Comparison of ENCODE assay signal across 12 cellular contexts in genomic region chr15:32669870-32670623, GRCh38. TPM values are rescaled to one million over a fixed set of nuclear protein-coding genes. Genes with fewer than 3 reads are reported as not detected.
DNase-seq lines count a peak whose midpoint lies in the region; ATAC-seq and TF ChIP-seq lines count a peak whose summit lies in the region.
"Had no signal": no experiment of that assay in that cellular context is flagged by ENCODE, and none has a peak within 500 bp of the region (broad histone marks: within the 10 kb centered on the region; RNA-seq: fewer than 3 reads in every experiment).

No MANE protein-coding gene starts in this region.

- peak overlapping the region; percentile 82 for H2AFZ ChIP-seq in smooth muscle cell (ENCODE audit: low read depth)

- DNase-seq in HFFc6 (peak; percentile 71), T47D (ENCODE audit: low read depth in 1 of 2, low spot score in 1 of 2) (peak; percentile 11 to 75), hypothalamus (lab: John Stamatoyannopoulos, UW) (peak in 40 of 51 donors; percentile 5 to 86 (median 52)), smooth muscle cell (lab: John Stamatoyannopoulos, UW; ENCODE audit: unreplicated experiment) (no peak), NCI-H748 treated with DMSO at 0.1 percent for 48 hours (lab: John Stamatoyannopoulos, UW) (no peak), upper lobe of left lung (no peak)
- DNase-seq in activated naive CD8-positive, alpha-beta T cell treated with anti-CD3 and anti-CD28 coated beads for 36 hours = no peak
- DNase-seq: activated CD8-positive, alpha-beta memory T cell treated with anti-CD3 and anti-CD28 coated beads for 24 hours; effector memory CD4-positive, alpha-beta T cell had no signal

- no peaks in the 10 kb centered on the region for H3K79me2 ChIP-seq in smooth muscle cell (ENCODE audit: low read depth)

- no peaks in the 10 kb centered on the region for H3K9me3 Mint-ChIP-seq in HFFc6
- no peaks in the 10 kb centered on the region for H3K9me3 Mint-ChIP-seq in activated naive CD8-positive, alpha-beta T cell treated with anti-CD3 and anti-CD28 coated beads for 36 hours
- H3K9me3 Mint-ChIP-seq: stimulated activated memory B cell treated with anti-CD40 and anti-IgM and Interleukin-4, amounts not matched to agents 10 μg/mL and 1 μg/mL and 100 μg/mL, for 72 hours had no signal

- H3K4me3 ChIP-seq in smooth muscle cell = no peak overlapping the region
- H3K4me3 ChIP-seq in upper lobe of left lung = no peak overlapping the region

- H3K36me3 ChIP-seq in smooth muscle cell (ENCODE audit: low read depth) = no peaks in the 10 kb centered on the region
- no peaks in the 10 kb centered on the region for H3K36me3 ChIP-seq in upper lobe of left lung
- H3K36me3 ChIP-seq: neutrophil had no signal

- H3K27me3 ChIP-seq in smooth muscle cell (ENCODE audit: low read depth) = no peaks in the 10 kb centered on the region
- H3K27me3 ChIP-seq in upper lobe of left lung = no peaks in the 10 kb centered on the region
- H3K27me3 ChIP-seq: neutrophil had no signal

- peak overlapping the region; percentile 61 for H3K4me2 ChIP-seq in smooth muscle cell

- H3F3A ChIP-seq in smooth muscle cell (ENCODE audit: low read depth) = no peaks in the 10 kb centered on the region

- no peak overlapping the region for H3K9ac ChIP-seq in smooth muscle cell (ENCODE audit: low read depth)

- WGBS in smooth muscle cell (ENCODE audit: low lambda C conversion rate) = 15% methylated on average over 6 of the region's 6 CpGs
- 61 to 68% methylated on average over 6 of the region's 6 CpGs for WGBS in upper lobe of left lung, 2 donors

- H4K20me1 ChIP-seq in smooth muscle cell (ENCODE audit: low read depth) = no peaks in the 10 kb centered on the region

- H3K27ac ChIP-seq in smooth muscle cell (ENCODE audit: low read depth) (no peak overlapping the region), upper lobe of left lung (no peak overlapping the region)
- H3K27ac ChIP-seq: neutrophil had no signal

- H3K9me3 ChIP-seq in smooth muscle cell (replicated peaks; ENCODE audit: low read depth) (no peaks in the 10 kb centered on the region), upper lobe of left lung (no peaks in the 10 kb centered on the region)
- H3K9me3 ChIP-seq: neutrophil had no signal

- H3K4me3 Mint-ChIP-seq in HFFc6 = peak overlapping the region; percentile 85
- H3K4me3 Mint-ChIP-seq in activated naive CD8-positive, alpha-beta T cell treated with anti-CD3 and anti-CD28 coated beads for 36 hours = no peak overlapping the region
- H3K4me3 Mint-ChIP-seq: stimulated activated memory B cell treated with anti-CD40 and anti-IgM and Interleukin-4, amounts not matched to agents 10 μg/mL and 1 μg/mL and 100 μg/mL, for 72 hours had no signal

- in situ Hi-C loops in T47D (cut with HindIII; ENCODE audit: low pct_unique_long_range_greater_than_20kb, low sequenced_read_pairs) = no loop called here

- TF ChIP-seq EP300 in upper lobe of left lung (IDR thresholded peaks at IDR 0.05) = no peak

- TF ChIP-seq CTCF in HFFc6 (IDR thresholded peaks at IDR 0.05) = no peak
- no peak for TF ChIP-seq CTCF in smooth muscle cell (IDR thresholded peaks at IDR 0.05; ENCODE audit: borderline replicate concordance, insufficient read depth, poor library complexity, severe bottlenecking)
- TF ChIP-seq CTCF in upper lobe of left lung (IDR thresholded peaks at IDR 0.05) = no peak

- H3K27ac Mint-ChIP-seq in HFFc6 = peak overlapping the region; percentile 95
- no peak overlapping the region for H3K27ac Mint-ChIP-seq in activated naive CD8-positive, alpha-beta T cell treated with anti-CD3 and anti-CD28 coated beads for 36 hours
- H3K27ac Mint-ChIP-seq: stimulated activated memory B cell treated with anti-CD40 and anti-IgM and Interleukin-4, amounts not matched to agents 10 μg/mL and 1 μg/mL and 100 μg/mL, for 72 hours had no signal

- no peaks in the 10 kb centered on the region; the same call in 1 of the 2 replicates for H3K27me3 Mint-ChIP-seq in HFFc6 (ENCODE audit: insufficient read depth)
- no peaks in the 10 kb centered on the region for H3K27me3 Mint-ChIP-seq in activated naive CD8-positive, alpha-beta T cell treated with anti-CD3 and anti-CD28 coated beads for 36 hours

- peaks cover 5% of the 10 kb centered on the region; the same call in 1 of the 2 replicates for H3K36me3 Mint-ChIP-seq in HFFc6 (ENCODE audit: low read depth)
- H3K36me3 Mint-ChIP-seq in activated naive CD8-positive, alpha-beta T cell treated with anti-CD3 and anti-CD28 coated beads for 36 hours = no peaks in the 10 kb centered on the region
- H3K36me3 Mint-ChIP-seq: stimulated activated memory B cell treated with anti-CD40 and anti-IgM and Interleukin-4, amounts not matched to agents 10 μg/mL and 1 μg/mL and 100 μg/mL, for 72 hours had no signal

- no peak for TF ChIP-seq POLR2A in upper lobe of left lung (IDR thresholded peaks at IDR 0.05)

- ATAC-seq in GM21423 (IDR thresholded peaks at IDR 0.05; ENCODE audit: unreplicated experiment) = no peak
- ATAC-seq in upper lobe of left lung (ENCODE audit: low FRiP score in 2 of 2) = no peak
- ATAC-seq: stimulated activated memory B cell treated with anti-CD40 and anti-IgM and Interleukin-4, amounts not matched to agents 10 μg/mL and 1 μg/mL and 100 μg/mL, for 72 hours had no signal

- H3K4me1 ChIP-seq in smooth muscle cell (ENCODE audit: low read depth) (peaks cover 13% of the 10 kb centered on the region), upper lobe of left lung (no peaks in the 10 kb centered on the region)

- H3K4me1 Mint-ChIP-seq in HFFc6 (ENCODE audit: low read depth) = peaks cover 44% of the 10 kb centered on the region
- no peaks in the 10 kb centered on the region for H3K4me1 Mint-ChIP-seq in activated naive CD8-positive, alpha-beta T cell treated with anti-CD3 and anti-CD28 coated beads for 36 hours
- H3K4me1 Mint-ChIP-seq: stimulated activated memory B cell treated with anti-CD40 and anti-IgM and Interleukin-4, amounts not matched to agents 10 μg/mL and 1 μg/mL and 100 μg/mL, for 72 hours had no signal

RNA-seq across cellular contexts. Expression of gene SCG5, which starts 28.5 kb away (rescaled TPM):
- total RNA-seq in HFFc6 (2021; fragmentation: NEBNext Ultra II Directional; extraction: Animal tissue kit (Norgen Biotek cat#: 25700)) = 1 to 10 TPM; 2.6 to 5.5 (median 3.5) TPM
- total RNA-seq in smooth muscle cell (19.5 and 37.2 TPM in 2 replicates), upper lobe of left lung (1 to 10 TPM in 1 of 6 donors, under 1 TPM in 2, not detected in 3; 0.61 to 1.7 (median 0.97) TPM)
- polyA plus RNA-seq in smooth muscle cell = 19.4 and 34.7 TPM in 2 replicates
- total RNA-seq in activated naive CD8-positive, alpha-beta T cell treated with anti-CD3 and anti-CD28 coated beads for 36 hours = under 1 TPM; 0.58 to 0.60 TPM

RNA-seq across cellular contexts. Expression of gene GREM1, which starts 47.8 kb away (rescaled TPM):
- 1,000 to 10,000 TPM; 2,146 to 4,099 (median 3,549) TPM for total RNA-seq in HFFc6 (2021; fragmentation: NEBNext Ultra II Directional; extraction: Animal tissue kit (Norgen Biotek cat#: 25700))
- total RNA-seq in smooth muscle cell (80.1 and 105 TPM in 2 replicates), upper lobe of left lung (1 to 10 TPM in 2 of 6 donors, under 1 TPM in 2, not detected in 2; under 0.01 to 3.9 (median 0.97) TPM)
- polyA plus RNA-seq in smooth muscle cell = 40.6 and 57.4 TPM in 2 replicates
- not detected for total RNA-seq in activated naive CD8-positive, alpha-beta T cell treated with anti-CD3 and anti-CD28 coated beads for 36 hours

RNA-seq across cellular contexts. Expression of gene ARHGAP11A, which starts 54.7 kb away (rescaled TPM):
- total RNA-seq in HFFc6 (2021; fragmentation: NEBNext Ultra II Directional; extraction: Animal tissue kit (Norgen Biotek cat#: 25700)) = 10 to 100 TPM; 24.9 to 95.0 (median 74.6) TPM
- total RNA-seq in smooth muscle cell = 9.0 and 9.1 TPM in 2 replicates
- 6.0 and 7.8 TPM in 2 replicates for polyA plus RNA-seq in smooth muscle cell
- 100 to 1,000 TPM; 134 to 140 TPM for total RNA-seq in activated naive CD8-positive, alpha-beta T cell treated with anti-CD3 and anti-CD28 coated beads for 36 hours
- 1 to 10 TPM; 2.1 to 4.8 (median 3.9) TPM for total RNA-seq in upper lobe of left lung

Comparison
In these comparisons a context has a peak if more than half of its experiments do, and no peak if none do; other contexts are left out.
1. DNase-seq: peak in HFFc6 (single experiment), T47D (2 of 2) and hypothalamus (40 of 51); none in smooth muscle cell (single experiment), activated naive CD8-positive, alpha-beta T cell treated with anti-CD3 and anti-CD28 coated beads for 36 hours (single experiment), NCI-H748 treated with DMSO at 0.1 percent for 48 hours (single experiment) and upper lobe of left lung (0 of 2).
2. RNA of gene GREM1, which starts 47.8 kb away (total RNA-seq): 2,146 to 4,099 TPM in HFFc6; 80.1 to 105 TPM in smooth muscle cell, under 0.01 to 3.9 TPM in upper lobe of left lung and not detected in activated naive CD8-positive, alpha-beta T cell treated with anti-CD3 and anti-CD28 coated beads for 36 hours; every median in the first group is over 10 times any median in the second.